ENCODE assay signal across 16 cellular contexts in genomic region chr18:58101291-58101706, GRCh38. TPM values are rescaled to one million over a fixed set of nuclear protein-coding genes. Genes with fewer than 3 reads are reported as not detected.
DNase-seq lines count a peak whose midpoint lies in the region; ATAC-seq, FAIRE-seq and TF ChIP-seq lines count a peak whose summit lies in the region.
"Had no signal": no experiment of that assay in that cellular context is flagged by ENCODE, and none has a peak within 500 bp of the region (broad histone marks: within the 10 kb centered on the region; RNA-seq: fewer than 3 reads in every experiment).

No MANE protein-coding gene starts in this region.

- H3K4me1 ChIP-seq in OCI-LY3 (ENCODE audit: low read length), result peaks cover 48% of the 10 kb centered on the region
- H3K4me1 ChIP-seq in CD4-positive, alpha-beta memory T cell (ENCODE audit: insufficient read depth, low read length), result no peaks in the 10 kb centered on the region

- peak overlapping the region; percentile 8 for H3K27ac ChIP-seq in OCI-LY3 (ENCODE audit: low read length)
- no peak overlapping the region for H3K27ac ChIP-seq in CD4-positive, alpha-beta memory T cell (ENCODE audit: low read depth, low read length)
- H3K27ac ChIP-seq: testis had no signal

- H3K9me3 ChIP-seq in OCI-LY3 (ENCODE audit: insufficient read depth, low read length), result no peaks in the 10 kb centered on the region
- H3K9me3 ChIP-seq in CD4-positive, alpha-beta memory T cell (ENCODE audit: control insufficient read depth in 1 of 2, low read length in 2 of 2), result no peaks in the 10 kb centered on the region
- H3K9me3 ChIP-seq: testis had no signal

- peaks cover 3 to 5% of the 10 kb centered on the region in 2 donors for H3K27me3 Mint-ChIP-seq in CD4-positive, alpha-beta memory T cell

- H3K36me3 ChIP-seq in OCI-LY3 (replicated peaks; ENCODE audit: low read depth, low read length), result no peaks in the 10 kb centered on the region
- no peaks in the 10 kb centered on the region for H3K36me3 ChIP-seq in CD4-positive, alpha-beta memory T cell (ENCODE audit: insufficient read depth, low read length)

- H3K27me3 ChIP-seq in OCI-LY3 (ENCODE audit: low read depth, low read length), result no peaks in the 10 kb centered on the region
- H3K27me3 ChIP-seq in CD4-positive, alpha-beta memory T cell (ENCODE audit: insufficient read depth, low read length), result no peaks in the 10 kb centered on the region
- H3K27me3 ChIP-seq: testis had no signal

- intact Hi-C loops in CD4-positive, alpha-beta memory T cell (cut with micrococcal nuclease), result no loop called here

- ATAC-seq in HG02840 (IDR thresholded peaks at IDR 0.05; ENCODE audit: low FRiP score, unreplicated experiment) (peak; percentile 71), HG02623 (IDR thresholded peaks at IDR 0.05; ENCODE audit: unreplicated experiment) (no peak)
- ATAC-seq: K562, Panc1 had no signal

- H3K9ac ChIP-seq in OCI-LY3 (ENCODE audit: low read length), result no peak overlapping the region

- no peak overlapping the region for H2AFZ ChIP-seq in OCI-LY3 (ENCODE audit: low read depth, low read length)

- CTCF ChIA-PET in CD4-positive, alpha-beta memory T cell (lab: Charles Lee; ENCODE audit: partially characterized antibody), result no interaction called here

- DNase-seq in GM18507 (ENCODE audit: extremely low spot score, insufficient read length, low read depth) (no peak), midbrain (lab: John Stamatoyannopoulos, UW) (peak; percentile 90), SK-N-DZ (ENCODE audit: low spot score) (no peak), SW480 (ENCODE audit: low spot score) (no peak)
- DNase-seq in CD4-positive, alpha-beta memory T cell, result no peak
- DNase-seq: activated CD8-positive, alpha-beta memory T cell treated with anti-CD3 and anti-CD28 coated beads, Interleukin-2, amount 50 U/mL, for 4 hours; aorta; effector memory CD4-positive, alpha-beta T cell; NCI-H2171 treated with DMSO at 0.1 percent for 48 hours; testis had no signal

- H3K36me3 Mint-ChIP-seq in CD4-positive, alpha-beta memory T cell, result no peaks in the 10 kb centered on the region

- peak overlapping the region; percentile 73 for H3K4me2 ChIP-seq in OCI-LY3 (ENCODE audit: low read length)

- H3K4me3 Mint-ChIP-seq in CD4-positive, alpha-beta memory T cell, result no peak overlapping the region

- peak overlapping the region; percentile 39 for H3K4me3 ChIP-seq in OCI-LY3 (ENCODE audit: low read length)
- H3K4me3 ChIP-seq in CD4-positive, alpha-beta memory T cell (ENCODE audit: low read length in 2 of 2), result no peak overlapping the region
- H3K4me3 ChIP-seq: K562, testis had no signal

- H3K9me3 Mint-ChIP-seq in CD4-positive, alpha-beta memory T cell, result no peaks in the 10 kb centered on the region

- FAIRE-seq in GM18507 (lab: Jason Lieb, UNC), result peak; percentile 42
- FAIRE-seq: G401.6, K562 had no signal

- POLR2A ChIA-PET in CD4-positive, alpha-beta memory T cell (lab: Charles Lee; ENCODE audit: partially characterized antibody), result no interaction called here

- peaks cover 52% of the 10 kb centered on the region for H4K20me1 ChIP-seq in OCI-LY3 (ENCODE audit: insufficient read depth, low read length)

- TF ChIP-seq CTCF in OCI-LY3 (IDR thresholded peaks at IDR 0.05; ENCODE audit: low read depth, low read length), result no peak

- H3K27ac Mint-ChIP-seq in CD4-positive, alpha-beta memory T cell, result no peak overlapping the region

- H3K4me1 Mint-ChIP-seq in CD4-positive, alpha-beta memory T cell, result peaks cover 0 to 6% (median 3%) of the 10 kb centered on the region in 4 donors

- peaks cover 53% of the 10 kb centered on the region for H3K79me2 ChIP-seq in OCI-LY3 (ENCODE audit: low read length)

RNA-seq across cellular contexts. Expression of gene NEDD4L, which starts 57.3 kb away (rescaled TPM):
- polyA plus RNA-seq in SK-N-DZ (2014; cell fraction: cytosol; rRNA removed), result 20.6 and 22.1 TPM in 2 replicates
- 22.9 and 33.6 TPM in 2 replicates for polyA plus RNA-seq in SK-N-DZ (2014; cell fraction: nucleus; rRNA removed)
- 1 to 10 TPM; 2.8 to 3.5 TPM for total RNA-seq in CD4-positive, alpha-beta memory T cell
- polyA plus RNA-seq in CD4-positive, alpha-beta memory T cell, result 1 to 10 TPM; 4.0 to 4.1 TPM
